18 cellular contexts compared by ENCODE assay signal in the genomic region with DNA sequence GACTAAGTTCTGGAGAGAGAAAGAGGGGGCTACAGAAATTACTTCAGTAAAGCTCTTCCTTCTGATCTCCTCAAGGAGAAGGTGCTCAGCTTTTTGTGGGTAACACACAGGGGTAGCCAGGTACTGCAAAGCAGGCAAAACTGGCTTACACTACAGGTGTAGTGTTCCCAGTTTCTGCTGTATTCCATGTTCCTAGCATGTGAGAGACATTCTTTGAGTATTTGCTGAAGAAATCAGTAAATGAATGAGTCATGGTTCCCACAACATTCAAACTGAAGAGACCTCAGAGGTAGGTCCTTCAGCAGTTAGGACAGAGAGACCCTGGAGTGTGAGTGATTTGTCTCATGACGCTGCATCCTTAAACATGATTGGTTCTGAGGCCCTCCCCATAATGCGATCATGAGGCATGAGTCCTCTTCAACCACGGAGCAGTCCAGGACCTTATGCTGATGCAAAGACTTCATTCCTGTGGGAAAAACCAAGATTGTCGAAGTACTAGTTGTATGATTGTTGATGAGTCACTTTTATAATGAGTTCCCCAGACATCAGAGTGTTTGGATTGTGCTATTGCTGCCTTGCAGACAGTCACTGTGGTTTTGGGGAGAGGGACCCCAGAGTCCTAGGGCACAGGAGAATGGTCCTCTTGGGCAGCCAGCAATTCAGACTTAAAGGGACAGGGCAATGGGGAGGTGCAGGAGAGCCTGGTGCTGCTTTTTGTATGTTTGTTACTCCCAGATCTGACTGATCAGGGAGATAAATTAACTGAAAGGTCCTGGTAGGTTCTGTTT. TPM values are rescaled to one million over a fixed set of nuclear protein-coding genes. Genes with fewer than 3 reads are reported as not detected.
DNase-seq lines count a peak whose midpoint lies in the region; ATAC-seq and TF ChIP-seq lines count a peak whose summit lies in the region.
"Had no signal": no experiment of that assay in that cellular context is flagged by ENCODE, and none has a peak within 500 bp of the region (broad histone marks: within the 10 kb centered on the region; RNA-seq: fewer than 3 reads in every experiment).

No MANE protein-coding gene starts in this region.

- H3K27ac ChIP-seq in upper lobe of right lung, result no peak overlapping the region
- H3K27ac ChIP-seq: thoracic aorta had no signal

- no peak overlapping the region for H3K4me3 ChIP-seq in fibroblast of mammary gland (ENCODE audit: control insufficient read depth, low read depth, low read length)
- H3K4me3 ChIP-seq in upper lobe of right lung, result no peak overlapping the region
- H3K4me3 ChIP-seq: GM23338, skin epidermis, thoracic aorta had no signal

- no peaks in the 10 kb centered on the region for H3K4me1 ChIP-seq in upper lobe of right lung

- DNase-seq in GOT3 (lab: John Stamatoyannopoulos, UW), result peak; percentile 5
- DNase-seq in fibroblast of mammary gland (ENCODE audit: low read depth), result peak; percentile 94
- no peak for DNase-seq in upper lobe of right lung
- no peak for DNase-seq in stimulated activated CD4-positive, alpha-beta T cell treated with anti-CD3 and anti-CD28 coated beads, Interleukin-1b, Interleukin-23, amount 100 ng/mL, for 48 hours
- DNase-seq in GF-D8 (lab: John Stamatoyannopoulos, UW), result no peak
- DNase-seq: activated CD4-positive, alpha-beta T cell treated with anti-CD3 and anti-CD28 coated beads, Interleukin-2, amount 10 ng/mL, durations not matched to agents 24 days and 14 days; effector memory CD4-positive, alpha-beta T cell; head of caudate nucleus; NCI-H1092 treated with DMSO at 0.1 percent for 48 hours; OCI-M1 had no signal

- peak; percentile 16; the same call in 1 of the 3 replicates for ATAC-seq in SK-N-SH treated with all-trans-retinoic acid at 6 μM for 48 hours
- peak; percentile 52 for ATAC-seq in upper lobe of right lung
- ATAC-seq in HG03432 (IDR thresholded peaks at IDR 0.05; ENCODE audit: unreplicated experiment), result no peak
- ATAC-seq in HG03108 (IDR thresholded peaks at IDR 0.05; ENCODE audit: unreplicated experiment), result no peak
- ATAC-seq: GM23338 had no signal

- H3K27me3 ChIP-seq in upper lobe of right lung, result no peaks in the 10 kb centered on the region

- intact Hi-C loops in upper lobe of right lung (cut with DNase I), result no loop called here

- TF ChIP-seq CTCF in fibroblast of mammary gland (conservative IDR thresholded peaks at IDR 0.05; ENCODE audit: control insufficient read depth, insufficient read depth, low read depth, low read length), result no peak
- TF ChIP-seq CTCF in upper lobe of right lung (IDR thresholded peaks at IDR 0.05), result no peak

- no peaks in the 10 kb centered on the region for H3K36me3 ChIP-seq in upper lobe of right lung
- H3K36me3 ChIP-seq: thoracic aorta had no signal

- no peaks in the 10 kb centered on the region for H3K9me3 ChIP-seq in upper lobe of right lung
- H3K9me3 ChIP-seq: thoracic aorta had no signal

TF ChIP-seq in SK-N-SH treated with all-trans-retinoic acid at 6 μM for 48 hours, 23 proteins besides CTCF, POLR2A, EP300 and RAD21:
- TF ChIP-seq ISL1 (CRISPR knock-in tag; IDR thresholded peaks at IDR 0.05), result no peak
- TF ChIP-seq, protein P1, sequence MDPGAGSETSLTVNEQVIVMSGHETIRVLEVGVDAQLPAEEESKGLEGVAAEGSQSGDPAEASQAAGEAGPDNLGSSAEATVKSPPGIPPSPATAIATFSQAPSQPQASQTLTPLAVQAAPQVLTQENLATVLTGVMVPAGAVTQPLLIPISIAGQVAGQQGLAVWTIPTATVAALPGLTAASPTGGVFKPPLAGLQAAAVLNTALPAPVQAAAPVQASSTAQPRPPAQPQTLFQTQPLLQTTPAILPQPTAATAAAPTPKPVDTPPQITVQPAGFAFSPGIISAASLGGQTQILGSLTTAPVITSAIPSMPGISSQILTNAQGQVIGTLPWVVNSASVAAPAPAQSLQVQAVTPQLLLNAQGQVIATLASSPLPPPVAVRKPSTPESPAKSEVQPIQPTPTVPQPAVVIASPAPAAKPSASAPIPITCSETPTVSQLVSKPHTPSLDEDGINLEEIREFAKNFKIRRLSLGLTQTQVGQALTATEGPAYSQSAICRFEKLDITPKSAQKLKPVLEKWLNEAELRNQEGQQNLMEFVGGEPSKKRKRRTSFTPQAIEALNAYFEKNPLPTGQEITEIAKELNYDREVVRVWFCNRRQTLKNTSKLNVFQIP (CRISPR knock-in tag; IDR thresholded peaks at IDR 0.05; ENCODE audit: borderline replicate concordance, low read depth), result no peak
- TF ChIP-seq, protein P2, sequence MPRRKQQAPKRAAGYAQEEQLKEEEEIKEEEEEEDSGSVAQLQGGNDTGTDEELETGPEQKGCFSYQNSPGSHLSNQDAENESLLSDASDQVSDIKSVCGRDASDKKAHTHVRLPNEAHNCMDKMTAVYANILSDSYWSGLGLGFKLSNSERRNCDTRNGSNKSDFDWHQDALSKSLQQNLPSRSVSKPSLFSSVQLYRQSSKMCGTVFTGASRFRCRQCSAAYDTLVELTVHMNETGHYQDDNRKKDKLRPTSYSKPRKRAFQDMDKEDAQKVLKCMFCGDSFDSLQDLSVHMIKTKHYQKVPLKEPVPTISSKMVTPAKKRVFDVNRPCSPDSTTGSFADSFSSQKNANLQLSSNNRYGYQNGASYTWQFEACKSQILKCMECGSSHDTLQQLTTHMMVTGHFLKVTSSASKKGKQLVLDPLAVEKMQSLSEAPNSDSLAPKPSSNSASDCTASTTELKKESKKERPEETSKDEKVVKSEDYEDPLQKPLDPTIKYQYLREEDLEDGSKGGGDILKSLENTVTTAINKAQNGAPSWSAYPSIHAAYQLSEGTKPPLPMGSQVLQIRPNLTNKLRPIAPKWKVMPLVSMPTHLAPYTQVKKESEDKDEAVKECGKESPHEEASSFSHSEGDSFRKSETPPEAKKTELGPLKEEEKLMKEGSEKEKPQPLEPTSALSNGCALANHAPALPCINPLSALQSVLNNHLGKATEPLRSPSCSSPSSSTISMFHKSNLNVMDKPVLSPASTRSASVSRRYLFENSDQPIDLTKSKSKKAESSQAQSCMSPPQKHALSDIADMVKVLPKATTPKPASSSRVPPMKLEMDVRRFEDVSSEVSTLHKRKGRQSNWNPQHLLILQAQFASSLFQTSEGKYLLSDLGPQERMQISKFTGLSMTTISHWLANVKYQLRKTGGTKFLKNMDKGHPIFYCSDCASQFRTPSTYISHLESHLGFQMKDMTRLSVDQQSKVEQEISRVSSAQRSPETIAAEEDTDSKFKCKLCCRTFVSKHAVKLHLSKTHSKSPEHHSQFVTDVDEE (CRISPR knock-in tag; IDR thresholded peaks at IDR 0.05), result no peak

RNA-seq across cellular contexts. Expression of a gene that starts 2.7 kb away (rescaled TPM):
- not detected for total RNA-seq in upper lobe of right lung
- total RNA-seq: activated CD4-positive, alpha-beta T cell treated with anti-CD3 and anti-CD28 coated beads, Interleukin-2, amount 10 ng/mL, durations not matched to agents 24 days and 14 days; GM23338; liver; neural crest cell; thoracic aorta had no signal

RNA-seq across cellular contexts. Expression of a gene that starts 10.3 kb away (rescaled TPM):
- not detected for total RNA-seq in upper lobe of right lung
- total RNA-seq: activated CD4-positive, alpha-beta T cell treated with anti-CD3 and anti-CD28 coated beads, Interleukin-2, amount 10 ng/mL, durations not matched to agents 24 days and 14 days; GM23338; liver; neural crest cell; thoracic aorta had no signal

Comparison
In these comparisons a context has a peak if more than half of its experiments do, and no peak if none do; other contexts are left out.
1. DNase-seq: peak in GOT3 (single experiment) and fibroblast of mammary gland (single experiment); none in upper lobe of right lung (single experiment), stimulated activated CD4-positive, alpha-beta T cell treated with anti-CD3 and anti-CD28 coated beads, Interleukin-1b, Interleukin-23, amount 100 ng/mL, for 48 hours (single experiment) and GF-D8 (single experiment).
2. ATAC-seq: peak in SK-N-SH treated with all-trans-retinoic acid at 6 μM for 48 hours (single experiment) and upper lobe of right lung (single experiment); none in HG03432 (single experiment) and HG03108 (single experiment).